23 cellular contexts compared by ENCODE assay signal in genomic region chr7:30559566-30559965, GRCh38. TPM values are rescaled to one million over a fixed set of nuclear protein-coding genes. Genes with fewer than 3 reads are reported as not detected.
DNase-seq lines count a peak whose midpoint lies in the region; ATAC-seq and TF ChIP-seq lines count a peak whose summit lies in the region.
"Had no signal": no experiment of that assay in that cellular context is flagged by ENCODE, and none has a peak within 500 bp of the region (broad histone marks: within the 10 kb centered on the region; RNA-seq: fewer than 3 reads in every experiment).

No MANE protein-coding gene starts in this region.

- H2BK5ac ChIP-seq in trophoblast cell (ENCODE audit: low read depth, low read length, poor library complexity), result peak overlapping the region; percentile 22

- peaks cover 7% of the 10 kb centered on the region for H3K79me1 ChIP-seq in trophoblast cell (ENCODE audit: low read length)

- H3K9me3 ChIP-seq in GM23248 (ENCODE audit: low read depth) (no peaks in the 10 kb centered on the region), trophoblast cell (ENCODE audit: insufficient read depth, low read depth, low read length) (no peaks in the 10 kb centered on the region), T-helper 17 cell (ENCODE audit: control insufficient read depth, low read length, poor library complexity, severe bottlenecking) (no peaks in the 10 kb centered on the region)
- H3K9me3 ChIP-seq: SK-N-SH, uterus had no signal

- H3K27ac ChIP-seq in GM23248, result no peak overlapping the region
- peak overlapping the region; percentile 48 for H3K27ac ChIP-seq in trophoblast cell (ENCODE audit: low read depth, low read length)
- H3K27ac ChIP-seq: foreskin keratinocyte, uterus had no signal

- no peak overlapping the region for H2BK120ac ChIP-seq in trophoblast cell (ENCODE audit: insufficient read depth, low read length, poor library complexity)

- WGBS in GM23248 (ENCODE audit: low coverage in 1 of 2, low lambda C conversion rate in 2 of 2, missing lambda C conversion rate in 2 of 2), 2 experiments, result 81 to 86% methylated on average over 5 of the region's 5 CpGs
- no CpG with 5 or more reads among the region's 5 CpGs for WGBS in trophoblast cell (ENCODE audit: extremely low coverage, insufficient coverage, insufficient read length)

- H3K4me1 Mint-ChIP-seq in T-helper 17 cell, result peaks cover 11% of the 10 kb centered on the region
- H3K4me1 Mint-ChIP-seq: activated naive CD8-positive, alpha-beta T cell treated with anti-CD3 and anti-CD28 coated beads for 36 hours; CD4-positive, alpha-beta memory T cell; immature natural killer cell had no signal

- ATAC-seq in HG03442 (IDR thresholded peaks at IDR 0.05; ENCODE audit: unreplicated experiment) (no peak), T-helper 17 cell (no peak), GM19351 (IDR thresholded peaks at IDR 0.05; ENCODE audit: unreplicated experiment) (no peak)
- ATAC-seq: foreskin keratinocyte; HCT116; stimulated activated memory B cell treated with anti-CD40 and anti-IgM and Interleukin-4, amounts not matched to agents 10 μg/mL and 1 μg/mL and 100 μg/mL, for 72 hours had no signal

- no peak overlapping the region for H2AK5ac ChIP-seq in trophoblast cell (ENCODE audit: low read length)

- peaks cover 5% of the 10 kb centered on the region for H3K36me3 Mint-ChIP-seq in T-helper 17 cell (ENCODE audit: low read depth)

- H3K9ac ChIP-seq in GM23248 (no peak overlapping the region), trophoblast cell (ENCODE audit: low read length) (no peak overlapping the region)
- H3K9ac ChIP-seq: SK-N-SH had no signal

- no peak overlapping the region for H2AFZ ChIP-seq in GM23248
- H2AFZ ChIP-seq in trophoblast cell (ENCODE audit: insufficient read depth, low read length, poor library complexity), result no peak overlapping the region

- H3K4me3 ChIP-seq in GM23248 (no peak overlapping the region), astrocyte of the spinal cord (ENCODE audit: low read depth, low read length) (no peak overlapping the region), trophoblast cell (ENCODE audit: low read depth, low read length) (no peak overlapping the region)
- H3K4me3 ChIP-seq: uterus had no signal

- H4K20me1 ChIP-seq in GM23248 (ENCODE audit: insufficient read depth), result no peaks in the 10 kb centered on the region

- H3K9me2 ChIP-seq in GM23248 (ENCODE audit: insufficient read depth), result no peaks in the 10 kb centered on the region
- H3K9me2 ChIP-seq: SK-N-SH had no signal

- no peak overlapping the region for H3K4me3 Mint-ChIP-seq in T-helper 17 cell
- H3K4me3 Mint-ChIP-seq: activated naive CD8-positive, alpha-beta T cell treated with anti-CD3 and anti-CD28 coated beads for 36 hours; CD4-positive, alpha-beta memory T cell; immature natural killer cell; stimulated activated memory B cell treated with anti-CD40 and anti-IgM and Interleukin-4, amounts not matched to agents 10 μg/mL and 1 μg/mL and 100 μg/mL, for 72 hours; T-helper 2 cell treated with Interferon-gamma antibody and Interleukin-4, amounts not matched to agents 5 μg/mL and 100 μg/mL, for 36 hours had no signal

- H3K79me2 ChIP-seq in GM23248 (ENCODE audit: insufficient read depth), result no peaks in the 10 kb centered on the region
- H3K79me2 ChIP-seq in trophoblast cell (ENCODE audit: control insufficient read depth, insufficient read depth, low read length, poor library complexity), result no peaks in the 10 kb centered on the region

- peak; percentile 30 for DNase-seq in GM23248
- peak; percentile 8 for DNase-seq in astrocyte of the spinal cord (ENCODE audit: low read depth, low spot score)
- DNase-seq in fibroblast of gingiva (ENCODE audit: low read depth), result peak; percentile 15
- peak; percentile 7 to 35 for DNase-seq in trophoblast cell
- DNase-seq in T-helper 17 cell, result no peak
- DNase-seq: activated CD4-positive, alpha-beta T cell treated with anti-CD3 and anti-CD28 coated beads, Interleukin-2, amount 50 U/mL, for 1 hour; activated naive CD8-positive, alpha-beta T cell treated with anti-CD3 and anti-CD28 coated beads for 36 hours; CD4-positive, alpha-beta memory T cell; DMS 273 treated with DMSO at 0.1 percent for 48 hours; GF-D8; immature natural killer cell; KG1; NCI-H187 treated with DMSO at 0.1 percent for 48 hours; NK-92 treated with Interleukin-12 subunit alpha and Interleukin-12 subunit beta, amount 100 ng/mL, for 24 hours; SK-N-SH; small intestine; uterus had no signal

- H3K4me2 ChIP-seq in GM23248 (ENCODE audit: unreplicated experiment) (no peak overlapping the region), trophoblast cell (ENCODE audit: low read length) (no peak overlapping the region)
- H3K4me2 ChIP-seq: SK-N-SH had no signal

- no peak for TF ChIP-seq CTCF in astrocyte of the spinal cord (IDR thresholded peaks at IDR 0.05; ENCODE audit: low read depth, low read length)

- no peak overlapping the region for H4K12ac ChIP-seq in trophoblast cell (ENCODE audit: low read depth, low read length)

- H3K18ac ChIP-seq in trophoblast cell (ENCODE audit: low read length), result peak overlapping the region; percentile 7

- H3K27me3 Mint-ChIP-seq in T-helper 17 cell, result no peaks in the 10 kb centered on the region
- H3K27me3 Mint-ChIP-seq: activated naive CD8-positive, alpha-beta T cell treated with anti-CD3 and anti-CD28 coated beads for 36 hours; CD4-positive, alpha-beta memory T cell; stimulated activated memory B cell treated with anti-CD40 and anti-IgM and Interleukin-4, amounts not matched to agents 10 μg/mL and 1 μg/mL and 100 μg/mL, for 72 hours had no signal

- H3K36me3 ChIP-seq in GM23248 (ENCODE audit: low read depth) (no peaks in the 10 kb centered on the region), trophoblast cell (ENCODE audit: control insufficient read depth in 1 of 2, insufficient read depth in 2 of 2, low read length in 2 of 2) (no peaks in the 10 kb centered on the region)
- H3K36me3 ChIP-seq: uterus had no signal

- H2BK12ac ChIP-seq in trophoblast cell (ENCODE audit: low read length), result peak overlapping the region; percentile 25

- H4K8ac ChIP-seq in trophoblast cell (ENCODE audit: low read depth, low read length), result peak overlapping the region; percentile 8

- H4K91ac ChIP-seq in trophoblast cell (ENCODE audit: low read depth, low read length), result peak overlapping the region; percentile 50

- in situ Hi-C loops in GM23248 (cut with MboI) (loop anchor here (5.0 kb wide), 1 partner anchor 282 kb away; no protein-coding TSS in a partner anchor), astrocyte of the spinal cord (cut with HindIII; ENCODE audit: low sequenced_read_pairs) (no loop called here)

- peak overlapping the region; percentile 29 for H3K14ac ChIP-seq in trophoblast cell (ENCODE audit: low read length)

- no peak overlapping the region for H3K23ac ChIP-seq in trophoblast cell (ENCODE audit: low read length)

- H3K4ac ChIP-seq in trophoblast cell (ENCODE audit: low read depth, low read length), result no peak overlapping the region

- H3K4me1 ChIP-seq in GM23248 (ENCODE audit: insufficient read depth) (no peaks in the 10 kb centered on the region), trophoblast cell (ENCODE audit: control insufficient read depth in 1 of 2, insufficient read depth in 2 of 2, low read length in 2 of 2) (peaks cover 5 to 9% of the 10 kb centered on the region in 2 experiments)
- H3K4me1 ChIP-seq: uterus had no signal

- H3K27me3 ChIP-seq in GM23248 (replicated peaks; ENCODE audit: insufficient read depth) (no peaks in the 10 kb centered on the region), trophoblast cell (ENCODE audit: insufficient read depth, low read length) (no peaks in the 10 kb centered on the region)
- H3K27me3 ChIP-seq: foreskin keratinocyte, uterus had no signal

- H3K27ac Mint-ChIP-seq in T-helper 17 cell, result no peak overlapping the region
- H3K27ac Mint-ChIP-seq: activated naive CD8-positive, alpha-beta T cell treated with anti-CD3 and anti-CD28 coated beads for 36 hours; CD4-positive, alpha-beta memory T cell; immature natural killer cell; stimulated activated memory B cell treated with anti-CD40 and anti-IgM and Interleukin-4, amounts not matched to agents 10 μg/mL and 1 μg/mL and 100 μg/mL, for 72 hours; T-helper 2 cell treated with Interferon-gamma antibody and Interleukin-4, amounts not matched to agents 5 μg/mL and 100 μg/mL, for 36 hours had no signal

- H3F3A ChIP-seq in GM23248 (ENCODE audit: insufficient read depth), result no peaks in the 10 kb centered on the region

RNA-seq across cellular contexts. Expression of gene GARS1, which starts 35.1 kb away (rescaled TPM):
- total RNA-seq in GM23248 (2014; rRNA removed; shearing (Covaris generic)), result 232 and 313 TPM in 2 replicates
- 471 and 498 TPM in 2 replicates for polyA plus RNA-seq in GM23248 (2016; fragmentation: Nextera tagmentation; extraction: Ambion mirVana)
- polyA plus RNA-seq in trophoblast cell (2013), result 214 and 226 TPM in 2 replicates
- total RNA-seq in T-helper 17 cell, result 100 to 1,000 TPM in 1 of 2 donors, 10 to 100 TPM in 1; 84.6 to 114 TPM

RNA-seq across cellular contexts. Expression of gene GGCT, which starts 54.9 kb away (rescaled TPM):
- total RNA-seq in GM23248 (2014; rRNA removed; shearing (Covaris generic)), result 31.3 and 40.0 TPM in 2 replicates
- 47.9 and 48.8 TPM in 2 replicates for polyA plus RNA-seq in GM23248 (2016; fragmentation: Nextera tagmentation; extraction: Ambion mirVana)
- 40.8 and 41.0 TPM in 2 replicates for polyA plus RNA-seq in trophoblast cell (2013)
- total RNA-seq in T-helper 17 cell, result 1 to 10 TPM; 8.4 to 9.6 TPM

Comparison
In these comparisons a context has a peak if more than half of its experiments do, and no peak if none do; other contexts are left out.
1. DNase-seq: peak in GM23248 (single experiment), astrocyte of the spinal cord (single experiment), fibroblast of gingiva (single experiment) and trophoblast cell (2 of 2); none in T-helper 17 cell (0 of 3).